ENCODE assay signal across 20 cellular contexts in the genomic region with DNA sequence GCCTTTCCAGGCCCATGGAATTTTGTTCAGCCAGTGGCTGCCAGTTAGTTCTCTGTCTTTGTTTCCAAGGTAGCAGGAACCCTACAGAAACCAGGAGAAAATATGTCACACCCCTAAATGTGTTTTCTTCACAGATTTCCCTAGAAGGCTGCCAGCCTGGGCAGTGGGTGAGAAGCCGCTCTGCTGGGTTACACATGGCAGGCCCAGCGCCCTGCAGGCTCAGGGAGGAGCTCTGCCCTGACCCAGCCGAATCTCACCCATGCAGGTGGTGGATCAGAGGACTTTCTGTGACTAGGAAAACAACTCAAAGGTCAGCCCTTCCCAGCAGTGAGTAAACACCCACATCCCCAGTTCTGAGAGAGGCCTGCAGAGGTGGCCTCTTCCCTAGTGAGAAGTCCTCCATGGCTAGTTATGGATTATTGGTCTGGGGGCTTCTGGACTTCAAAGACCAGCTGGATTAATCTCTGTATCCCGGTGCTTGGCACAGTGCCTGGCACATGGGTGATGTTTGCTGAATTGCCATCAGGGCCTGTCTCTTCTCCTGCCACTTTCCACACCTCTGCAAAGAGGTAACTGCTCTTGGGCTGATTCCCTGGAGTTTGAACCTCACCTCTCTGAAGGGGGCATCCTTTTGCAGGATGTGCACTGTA. TPM values are rescaled to one million over a fixed set of nuclear protein-coding genes. Genes with fewer than 3 reads are reported as not detected.
DNase-seq lines count a peak whose midpoint lies in the region; ATAC-seq, FAIRE-seq and TF ChIP-seq lines count a peak whose summit lies in the region.
"Had no signal": no experiment of that assay in that cellular context is flagged by ENCODE, and none has a peak within 500 bp of the region (broad histone marks: within the 10 kb centered on the region; RNA-seq: fewer than 3 reads in every experiment).

No MANE protein-coding gene starts in this region.

- H3K9me3 ChIP-seq in Peyer's patch (no peaks in the 10 kb centered on the region), pancreas (no peaks in the 10 kb centered on the region)
- H3K9me3 ChIP-seq: lower lobe of right lung, sigmoid colon had no signal

- H3K27ac ChIP-seq in Peyer's patch (peak overlapping the region in 3 of 4 donors; percentile 56 to 90 (median 89)), pancreas (peak overlapping the region in 2 of 4 donors; percentile 9 to 28), mesendoderm (ENCODE audit: low read depth, low read length) (no peak overlapping the region)
- H3K27ac ChIP-seq: C4-2B, cardiac muscle cell, foreskin keratinocyte, HL-60, lower lobe of right lung, sigmoid colon had no signal

- no peak overlapping the region for H3K23ac ChIP-seq in mesendoderm (ENCODE audit: low read length)

- no peak for FAIRE-seq in pancreas (lab: Jason Lieb, UNC)
- FAIRE-seq: endometrium had no signal

- no peak overlapping the region for H2BK5ac ChIP-seq in mesendoderm (ENCODE audit: low read length)

- H3K18ac ChIP-seq in mesendoderm (ENCODE audit: low read length): no peak overlapping the region

- no peak overlapping the region for H2BK120ac ChIP-seq in mesendoderm (ENCODE audit: low read depth, low read length)

- no peaks in the 10 kb centered on the region for H3K79me2 ChIP-seq in mesendoderm (ENCODE audit: control insufficient read depth, insufficient read depth, low read length)

- 21 to 33% methylated on average over 4 of the region's 4 CpGs for WGBS in pancreas, 2 donors
- WGBS in mesendoderm (ENCODE audit: extremely low coverage, insufficient coverage, low lambda C conversion rate): no CpG with 5 or more reads among the region's 4 CpGs

- peak; percentile 57 for ATAC-seq in esophagus mucosa
- peak; percentile 69 to 98 (median 89) for ATAC-seq in pancreas
- ATAC-seq in HG02642 (IDR thresholded peaks at IDR 0.05; ENCODE audit: poor library complexity, unreplicated experiment): no peak
- ATAC-seq: foreskin keratinocyte, lower lobe of right lung had no signal

- H3K4me1 ChIP-seq in Peyer's patch: peaks cover 0 to 28% (median under 1%) of the 10 kb centered on the region in 4 donors
- peaks cover 0 to 5% (median 4%) of the 10 kb centered on the region in 3 donors for H3K4me1 ChIP-seq in pancreas
- no peaks in the 10 kb centered on the region for H3K4me1 ChIP-seq in mesendoderm (ENCODE audit: control insufficient read depth, low read depth, low read length)
- H3K4me1 ChIP-seq: foreskin keratinocyte, lower lobe of right lung, sigmoid colon had no signal

- H3K56ac ChIP-seq in mesendoderm (ENCODE audit: low read length): no peak overlapping the region

- no peak overlapping the region for H2AK5ac ChIP-seq in mesendoderm (ENCODE audit: low read length)

- no peak overlapping the region for H2BK15ac ChIP-seq in mesendoderm (replicated peaks; ENCODE audit: low read depth)

- H3K9ac ChIP-seq in mesendoderm (ENCODE audit: low read length): no peak overlapping the region

- H3K79me1 ChIP-seq in mesendoderm (ENCODE audit: low read length): no peaks in the 10 kb centered on the region

- H3K27me3 ChIP-seq in Peyer's patch: no peaks in the 10 kb centered on the region
- no peaks in the 10 kb centered on the region for H3K27me3 ChIP-seq in pancreas
- H3K27me3 ChIP-seq in mesendoderm (ENCODE audit: insufficient read depth, low read length, poor library complexity): no peaks in the 10 kb centered on the region
- H3K27me3 ChIP-seq: cardiac muscle cell, foreskin keratinocyte, sigmoid colon had no signal

- DNase-seq in NCI-H146 (lab: John Stamatoyannopoulos, UW) (peak; percentile 39), NCI-H146 treated with DMSO at 0.1 percent for 48 hours (lab: John Stamatoyannopoulos, UW; ENCODE audit: unreplicated experiment) (no peak), Peyer's patch (peak in 2 of 3 donors; percentile 87 to 88), pancreas (peak in 4 of 6 donors; percentile 35 to 50 (median 42)), mesendoderm (no peak), DMS153 treated with DMSO at 0.1 percent for 48 hours (lab: John Stamatoyannopoulos, UW; ENCODE audit: unreplicated experiment) (no peak)
- DNase-seq: 8988T, activated B cell treated with CpG ODN at 0.5 μM for 24 hours, DND-41, foreskin keratinocyte, lower lobe of right lung, NCI-H1105, NCI-H524, sigmoid colon had no signal

- no peak overlapping the region for H4K8ac ChIP-seq in mesendoderm (ENCODE audit: low read depth, low read length)

- H3K36me3 ChIP-seq in Peyer's patch (no peaks in the 10 kb centered on the region), pancreas (no peaks in the 10 kb centered on the region), mesendoderm (ENCODE audit: control insufficient read depth, insufficient read depth, low read length) (no peaks in the 10 kb centered on the region)
- H3K36me3 ChIP-seq: cardiac muscle cell, lower lobe of right lung, sigmoid colon had no signal

- no peak overlapping the region for H3K4ac ChIP-seq in mesendoderm (ENCODE audit: low read depth, low read length)

- TF ChIP-seq CTCF in Peyer's patch (IDR thresholded peaks at IDR 0.05) (peak in 3 of 6 experiments; percentile 15 to 30 (median 16)), pancreas (IDR thresholded peaks at IDR 0.05) (no peak)

- intact Hi-C loops in pancreas (cut with DNase I): no loop called here

- no peak overlapping the region for H3K4me2 ChIP-seq in mesendoderm (ENCODE audit: low read length)

- H4K5ac ChIP-seq in mesendoderm (ENCODE audit: low read length): no peak overlapping the region

- H3K4me3 ChIP-seq in Peyer's patch (no peak overlapping the region), pancreas (no peak overlapping the region), mesendoderm (ENCODE audit: low read length) (no peak overlapping the region)
- H3K4me3 ChIP-seq: cardiac muscle cell, lower lobe of right lung, sigmoid colon had no signal

- TF ChIP-seq POLR2A in Peyer's patch (IDR thresholded peaks at IDR 0.05): peak; percentile 29 to 76

RNA-seq across cellular contexts. Expression of gene BDH1, which starts 34.7 kb away (rescaled TPM):
- 100 to 1,000 TPM; 120 to 269 (median 163) TPM for total RNA-seq in Peyer's patch
- 67.9 TPM for total RNA-seq in esophagus mucosa
- 10 to 100 TPM in 2 of 6 donors, 1 to 10 TPM in 4; 2.1 to 11.9 (median 6.7) TPM for total RNA-seq in pancreas
- 10 to 100 TPM in 1 of 2 donors, 1 to 10 TPM in 1; 9.2 to 20.8 TPM for polyA plus RNA-seq in pancreas
- 7.9 TPM for polyA plus RNA-seq in mesendoderm (2013, experiment 1 of 2)
- polyA plus RNA-seq in mesendoderm (2013, experiment 2 of 2): 8.5 TPM

Comparison
In these comparisons a context has a peak if more than half of its experiments do, and no peak if none do; other contexts are left out.
1. DNase-seq: peak in NCI-H146 (single experiment), Peyer's patch (2 of 3) and pancreas (4 of 6); none in NCI-H146 treated with DMSO at 0.1 percent for 48 hours (single experiment), mesendoderm (single experiment) and DMS153 treated with DMSO at 0.1 percent for 48 hours (single experiment).